ENCODE assay signal across 1 cellular context in genomic region chr17:44146375-44147346, GRCh38.
TF ChIP-seq lines count a peak whose summit lies in the region.

No MANE protein-coding gene starts in this region.

TF ChIP-seq in GM12878, 131 proteins besides CTCF, POLR2A, EP300 and RAD21:
- TF ChIP-seq SMARCA5 (IDR thresholded peaks at IDR 0.05) (no peak), CBX3 (IDR thresholded peaks at IDR 0.05; ENCODE audit: borderline replicate concordance, low read depth) (no peak), ZNF24 (IDR thresholded peaks at IDR 0.05) (no peak), SKIL (IDR thresholded peaks at IDR 0.05; ENCODE audit: low read depth, poor library complexity, severe bottlenecking) (no peak), SP1 (IDR thresholded peaks at IDR 0.05; ENCODE audit: low read depth, low read length) (no peak), ATF7 (IDR thresholded peaks at IDR 0.05; ENCODE audit: low read depth) (peak; percentile 52), NBN (IDR thresholded peaks at IDR 0.05) (no peak), JUNB (IDR thresholded peaks at IDR 0.05) (no peak)
TF ChIP-seq in GM12878: peak in this region for 1.
